In the genomic region with DNA sequence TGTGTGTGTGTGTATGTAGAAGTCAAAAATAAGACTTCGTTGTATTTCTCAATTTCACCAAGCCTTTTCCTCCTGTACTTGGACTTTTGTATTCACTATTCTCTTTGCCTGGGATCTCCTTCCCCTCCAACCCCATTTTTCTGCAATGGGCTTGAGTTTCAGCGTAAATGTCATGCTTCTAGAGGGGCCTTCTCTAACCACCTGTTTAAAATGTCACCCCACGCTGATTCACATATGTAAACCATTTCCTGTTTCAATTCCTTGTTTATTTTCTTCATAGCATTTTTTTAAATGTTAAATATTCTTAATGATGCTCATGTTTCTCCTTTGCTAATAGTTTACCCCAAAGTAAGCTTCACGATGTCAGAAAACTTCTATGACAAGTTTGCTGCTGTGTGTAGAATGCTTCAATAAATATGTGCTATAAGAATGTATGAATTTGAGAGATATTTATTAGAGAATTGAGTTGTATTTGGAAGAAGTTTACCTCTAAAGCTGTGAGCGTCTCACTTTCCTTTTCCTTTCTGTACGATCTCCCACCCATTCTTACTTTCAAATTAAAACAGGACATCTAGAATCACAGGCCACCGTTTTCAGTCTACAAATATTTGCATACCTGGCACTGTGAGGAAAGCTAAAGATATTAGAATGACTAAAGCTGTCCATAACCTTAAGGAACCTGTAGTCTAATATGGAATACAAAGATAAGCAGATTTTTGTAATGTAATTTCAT, we compare ENCODE assay signal across 16 cellular contexts.
A peak's percentile ranks its signal among the peaks of the same experiment; 100 is the strongest.
DNase-seq lines count a peak whose midpoint lies in the region; ATAC-seq and TF ChIP-seq lines count a peak whose summit lies in the region.
"Had no signal": no experiment of that assay in that cellular context is flagged by ENCODE, and none has a peak within 500 bp of the region (broad histone marks: within the 10 kb centered on the region; RNA-seq: fewer than 3 reads in every experiment).

No MANE protein-coding gene starts in this region.

- H4K20me1 ChIP-seq in OCI-LY3 (ENCODE audit: insufficient read depth, low read length), result no peaks in the 10 kb centered on the region

- H3K9me3 ChIP-seq in OCI-LY3 (ENCODE audit: insufficient read depth, low read length), result no peaks in the 10 kb centered on the region
- H3K9me3 ChIP-seq: BE2C, SJSA1 had no signal

- H3K4me1 ChIP-seq in OCI-LY3 (ENCODE audit: low read length), result peaks cover 13% of the 10 kb centered on the region
- H3K4me1 ChIP-seq: BE2C, SJSA1 had no signal

- no peak overlapping the region for H3K27ac ChIP-seq in OCI-LY3 (ENCODE audit: low read length)
- H3K27ac ChIP-seq: RWPE1, SJSA1 had no signal

- H3K4me1 Mint-ChIP-seq in progenitor cell of endocrine pancreas (ENCODE audit: low read depth), result no peaks in the 10 kb centered on the region
- H3K4me1 Mint-ChIP-seq in stimulated activated effector memory CD8-positive, alpha-beta T cell treated with anti-CD3 and anti-CD28 coated beads, Interleukin-12 subunit alpha, Interleukin-12 subunit beta, amount 100 ng/mL, for 72 hours, result no peaks in the 10 kb centered on the region
- H3K4me1 Mint-ChIP-seq: CD4-positive, alpha-beta memory T cell had no signal

- no peak overlapping the region for H3K9ac ChIP-seq in OCI-LY3 (ENCODE audit: low read length)

- H3K27ac Mint-ChIP-seq in progenitor cell of endocrine pancreas, result peak overlapping the region; percentile 10
- H3K27ac Mint-ChIP-seq in stimulated activated effector memory CD8-positive, alpha-beta T cell treated with anti-CD3 and anti-CD28 coated beads, Interleukin-12 subunit alpha, Interleukin-12 subunit beta, amount 100 ng/mL, for 72 hours, result no peak overlapping the region
- H3K27ac Mint-ChIP-seq: CD4-positive, alpha-beta memory T cell had no signal

- no peaks in the 10 kb centered on the region for H3K79me2 ChIP-seq in OCI-LY3 (ENCODE audit: low read length)

- DNase-seq in progenitor cell of endocrine pancreas (ENCODE audit: low spot score, unreplicated experiment), result no peak
- DNase-seq in AG20443 (ENCODE audit: low spot score), result no peak
- no peak for DNase-seq in NCI-H2171 treated with DMSO at 0.1 percent for 48 hours (lab: John Stamatoyannopoulos, UW)
- DNase-seq in stimulated activated effector memory CD8-positive, alpha-beta T cell treated with anti-CD3 and anti-CD28 coated beads, Interleukin-12 subunit alpha, Interleukin-12 subunit beta, amount 100 ng/mL, for 72 hours (ENCODE audit: low spot score in 2 of 2), result no peak
- DNase-seq: BE2C; CD4-positive, alpha-beta memory T cell; H7; NCI-H146; NCI-H446; NCI-H748 treated with DMSO at 0.1 percent for 48 hours; T1000 had no signal

- no peaks in the 10 kb centered on the region for H3K9me3 Mint-ChIP-seq in progenitor cell of endocrine pancreas (ENCODE audit: low read depth)
- H3K9me3 Mint-ChIP-seq in stimulated activated effector memory CD8-positive, alpha-beta T cell treated with anti-CD3 and anti-CD28 coated beads, Interleukin-12 subunit alpha, Interleukin-12 subunit beta, amount 100 ng/mL, for 72 hours, result peaks cover 17% of the 10 kb centered on the region

- no peaks in the 10 kb centered on the region for H3K36me3 Mint-ChIP-seq in progenitor cell of endocrine pancreas (ENCODE audit: insufficient read depth)
- H3K36me3 Mint-ChIP-seq in stimulated activated effector memory CD8-positive, alpha-beta T cell treated with anti-CD3 and anti-CD28 coated beads, Interleukin-12 subunit alpha, Interleukin-12 subunit beta, amount 100 ng/mL, for 72 hours, result no peaks in the 10 kb centered on the region
- H3K36me3 Mint-ChIP-seq: CD4-positive, alpha-beta memory T cell had no signal

- no peaks in the 10 kb centered on the region for H3K36me3 ChIP-seq in OCI-LY3 (replicated peaks; ENCODE audit: low read depth, low read length)
- H3K36me3 ChIP-seq: BE2C, SJSA1 had no signal

- no peak for TF ChIP-seq CTCF in OCI-LY3 (IDR thresholded peaks at IDR 0.05; ENCODE audit: low read depth, low read length)
- no peak for TF ChIP-seq CTCF in progenitor cell of endocrine pancreas (IDR thresholded peaks at IDR 0.05; ENCODE audit: unreplicated experiment)

- no peaks in the 10 kb centered on the region for H3K27me3 Mint-ChIP-seq in progenitor cell of endocrine pancreas
- H3K27me3 Mint-ChIP-seq: CD4-positive, alpha-beta memory T cell had no signal

- H2AFZ ChIP-seq in OCI-LY3 (ENCODE audit: low read depth, low read length), result no peak overlapping the region

- peak overlapping the region; percentile 35 for H3K4me2 ChIP-seq in OCI-LY3 (ENCODE audit: low read length)

- ATAC-seq in GM18867 (IDR thresholded peaks at IDR 0.05; ENCODE audit: unreplicated experiment) (peak; percentile 78), HG02870 (IDR thresholded peaks at IDR 0.05; ENCODE audit: unreplicated experiment) (peak; percentile 59)
- no peak for ATAC-seq in stimulated activated effector memory CD8-positive, alpha-beta T cell treated with anti-CD3 and anti-CD28 coated beads, Interleukin-12 subunit alpha, Interleukin-12 subunit beta, amount 100 ng/mL, for 72 hours

- H3K4me3 Mint-ChIP-seq in progenitor cell of endocrine pancreas (ENCODE audit: low read depth), result no peak overlapping the region
- H3K4me3 Mint-ChIP-seq in stimulated activated effector memory CD8-positive, alpha-beta T cell treated with anti-CD3 and anti-CD28 coated beads, Interleukin-12 subunit alpha, Interleukin-12 subunit beta, amount 100 ng/mL, for 72 hours, result no peak overlapping the region
- H3K4me3 Mint-ChIP-seq: CD4-positive, alpha-beta memory T cell had no signal

- no peaks in the 10 kb centered on the region for H3K27me3 ChIP-seq in OCI-LY3 (ENCODE audit: low read depth, low read length)
- H3K27me3 ChIP-seq: BE2C, SJSA1 had no signal

- 0 out of 2 replicates have a peak overlapping the region, but pooled peaks have one; percentile 15 for H3K4me3 ChIP-seq in OCI-LY3 (ENCODE audit: low read length)
- H3K4me3 ChIP-seq: SJSA1 had no signal
